27 cellular contexts compared by ENCODE assay signal in the genomic region with DNA sequence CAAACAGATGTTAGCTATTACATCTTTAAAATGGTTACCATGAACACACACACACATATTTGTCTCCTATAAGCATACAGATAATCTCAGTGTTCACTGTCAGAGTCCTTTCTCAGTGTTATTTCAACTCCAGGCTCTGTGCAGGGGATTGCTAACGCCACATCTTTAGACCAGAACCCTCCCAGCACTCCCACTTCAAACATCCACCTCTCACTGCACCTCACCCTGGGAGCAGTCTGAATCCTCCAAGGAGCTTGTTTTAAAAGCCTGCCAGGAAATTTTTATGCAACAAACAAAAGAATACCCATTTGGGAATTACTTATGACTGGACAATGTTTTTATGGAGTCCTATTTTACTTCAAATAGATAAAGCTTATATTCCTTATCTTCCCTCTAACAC.
DNase-seq lines count a peak whose midpoint lies in the region; ATAC-seq, FAIRE-seq and TF ChIP-seq lines count a peak whose summit lies in the region.
"Had no signal": no experiment of that assay in that cellular context is flagged by ENCODE, and none has a peak within 500 bp of the region (broad histone marks: within the 10 kb centered on the region; RNA-seq: fewer than 3 reads in every experiment).

No MANE protein-coding gene starts in this region.

- H3K36me3 ChIP-seq in heart left ventricle (no peaks in the 10 kb centered on the region), K562 (ENCODE audit: control insufficient read depth, insufficient read depth, low read length) (no peaks in the 10 kb centered on the region), hepatocyte (replicated peaks; ENCODE audit: insufficient read depth, low read depth) (no peaks in the 10 kb centered on the region), smooth muscle cell (ENCODE audit: low read depth) (no peaks in the 10 kb centered on the region)
- H3K36me3 ChIP-seq: stomach, thyroid gland had no signal

- FAIRE-seq in K562 (lab: Jason Lieb, UNC) = no peak
- FAIRE-seq: A204.1, TTC549 had no signal

- no peaks in the 10 kb centered on the region for H3K9me2 ChIP-seq in hepatocyte (replicated peaks; ENCODE audit: insufficient read depth)

- TF ChIP-seq CTCF in heart left ventricle (IDR thresholded peaks at IDR 0.05) = no peak
- no peak for TF ChIP-seq CTCF in K562 (IDR thresholded peaks at IDR 0.05 in 2 of 3, conservative IDR thresholded peaks at IDR 0.05 in 1 of 3; ENCODE audit: insufficient read depth in 2 of 3, low read depth in 1 of 3, low read length in 3 of 3)
- no peak for TF ChIP-seq CTCF in hepatocyte (IDR thresholded peaks at IDR 0.05; ENCODE audit: poor library complexity)
- no peak for TF ChIP-seq CTCF in smooth muscle cell (IDR thresholded peaks at IDR 0.05; ENCODE audit: borderline replicate concordance, insufficient read depth, poor library complexity, severe bottlenecking)
- no peak for TF ChIP-seq CTCF in omental fat pad (IDR thresholded peaks at IDR 0.05)

- H3K27ac Mint-ChIP-seq in stimulated activated memory B cell treated with anti-CD40 and anti-IgM and Interleukin-4, amounts not matched to agents 10 μg/mL and 1 μg/mL and 100 μg/mL, for 72 hours = no peak overlapping the region
- H3K27ac Mint-ChIP-seq: activated CD4-positive, alpha-beta T cell treated with anti-CD3 and anti-CD28 coated beads for 36 hours; activated naive CD8-positive, alpha-beta T cell treated with anti-CD3 and anti-CD28 coated beads for 36 hours; CD8-positive, alpha-beta T cell; T-helper 1 cell treated with Interleukin-12 subunit alpha and Interleukin-12 subunit beta and Interleukin-4 antibody, amounts not matched to agents 30 μg/mL and 1 μg/mL, for 36 hours had no signal

- no peak for TF ChIP-seq POLR2A in heart left ventricle (IDR thresholded peaks at IDR 0.05)
- TF ChIP-seq POLR2A in K562 (conservative IDR thresholded peaks at IDR 0.05) = no peak

- DNase-seq in heart left ventricle (no peak), cardiac septum (ENCODE audit: low spot score) (no peak), K562 (ENCODE audit: extremely low read depth in 1 of 4, low spot score in 3 of 4) (no peak), hepatocyte (ENCODE audit: low spot score) (no peak), smooth muscle cell (lab: John Stamatoyannopoulos, UW; ENCODE audit: unreplicated experiment) (no peak), NK-92 (lab: John Stamatoyannopoulos, UW; ENCODE audit: unreplicated experiment) (no peak), omental fat pad (ENCODE audit: low spot score) (no peak)
- DNase-seq: activated CD4-positive, alpha-beta T cell treated with anti-CD3 and anti-CD28 coated beads for 36 hours; activated CD8-positive, alpha-beta memory T cell treated with anti-CD3 and anti-CD28 coated beads for 24 hours; activated effector memory CD4-positive, alpha-beta T cell treated with Interleukin-2 at 50 U/mL for 16 hours; activated naive CD8-positive, alpha-beta T cell treated with anti-CD3 and anti-CD28 coated beads for 36 hours; aorta; CD8-positive, alpha-beta T cell; DMS 273 treated with DMSO at 0.1 percent for 48 hours; dorsolateral prefrontal cortex; EL; glutamatergic neuron; NCI-H2029; NCI-H774; psoas muscle; stomach; thyroid gland had no signal

- no peak overlapping the region for H3K4me3 ChIP-seq in heart left ventricle
- H3K4me3 ChIP-seq in K562 = no peak overlapping the region
- no peak overlapping the region for H3K4me3 ChIP-seq in hepatocyte
- H3K4me3 ChIP-seq in smooth muscle cell = no peak overlapping the region
- H3K4me3 ChIP-seq: dorsolateral prefrontal cortex, lung, psoas muscle, stomach, thyroid gland had no signal

- in situ Hi-C loops in K562 (cut with MboI) = no loop called here

- H3K4me2 ChIP-seq in K562 (ENCODE audit: insufficient read depth, low read length) (no peak overlapping the region), hepatocyte (no peak overlapping the region), smooth muscle cell (peak overlapping the region; percentile 60)

- H3K79me2 ChIP-seq in K562 (ENCODE audit: control insufficient read depth, insufficient read depth, low read length) = no peaks in the 10 kb centered on the region
- H3K79me2 ChIP-seq in hepatocyte = peaks cover 94% of the 10 kb centered on the region
- H3K79me2 ChIP-seq in smooth muscle cell (ENCODE audit: low read depth) = peaks cover 28% of the 10 kb centered on the region

- no peak for TF ChIP-seq EP300 in K562 (IDR thresholded peaks at IDR 0.05; ENCODE audit: low read length)

- H3K4me1 Mint-ChIP-seq in stimulated activated memory B cell treated with anti-CD40 and anti-IgM and Interleukin-4, amounts not matched to agents 10 μg/mL and 1 μg/mL and 100 μg/mL, for 72 hours = no peaks in the 10 kb centered on the region

- no peak overlapping the region for H2AFZ ChIP-seq in K562 (ENCODE audit: low read depth, low read length)
- H2AFZ ChIP-seq in hepatocyte = no peak overlapping the region
- H2AFZ ChIP-seq in smooth muscle cell (ENCODE audit: low read depth) = no peak overlapping the region

- H3K27me3 Mint-ChIP-seq in stimulated activated memory B cell treated with anti-CD40 and anti-IgM and Interleukin-4, amounts not matched to agents 10 μg/mL and 1 μg/mL and 100 μg/mL, for 72 hours = no peaks in the 10 kb centered on the region

- no peak overlapping the region for H3K4me3 Mint-ChIP-seq in stimulated activated memory B cell treated with anti-CD40 and anti-IgM and Interleukin-4, amounts not matched to agents 10 μg/mL and 1 μg/mL and 100 μg/mL, for 72 hours
- H3K4me3 Mint-ChIP-seq: activated CD4-positive, alpha-beta T cell treated with anti-CD3 and anti-CD28 coated beads for 36 hours; activated naive CD8-positive, alpha-beta T cell treated with anti-CD3 and anti-CD28 coated beads for 36 hours; CD8-positive, alpha-beta T cell; T-helper 1 cell treated with Interleukin-12 subunit alpha and Interleukin-12 subunit beta and Interleukin-4 antibody, amounts not matched to agents 30 μg/mL and 1 μg/mL, for 36 hours had no signal

- H3K27me3 ChIP-seq in heart left ventricle (no peaks in the 10 kb centered on the region), K562 (ENCODE audit: control insufficient read depth in 2 of 2, insufficient read depth in 2 of 2, low read length in 2 of 2) (no peaks in the 10 kb centered on the region), hepatocyte (no peaks in the 10 kb centered on the region), smooth muscle cell (ENCODE audit: low read depth) (no peaks in the 10 kb centered on the region)
- H3K27me3 ChIP-seq: stomach, thyroid gland had no signal

- H3F3A ChIP-seq in smooth muscle cell (ENCODE audit: low read depth) = no peaks in the 10 kb centered on the region

- CTCF ChIA-PET in K562 (lab: Yijun Ruan, JAX; ENCODE audit: low intra/inter-chr PET ratio) = no interaction called here

- H3K9ac ChIP-seq in K562 (ENCODE audit: insufficient read depth in 1 of 2, low read depth in 2 of 2, low read length in 2 of 2) (no peak overlapping the region), smooth muscle cell (ENCODE audit: low read depth) (no peak overlapping the region)

- peaks cover 2% of the 10 kb centered on the region for H3K9me3 Mint-ChIP-seq in stimulated activated memory B cell treated with anti-CD40 and anti-IgM and Interleukin-4, amounts not matched to agents 10 μg/mL and 1 μg/mL and 100 μg/mL, for 72 hours
- H3K9me3 Mint-ChIP-seq: activated naive CD8-positive, alpha-beta T cell treated with anti-CD3 and anti-CD28 coated beads for 36 hours; CD8-positive, alpha-beta T cell; T-helper 1 cell treated with Interleukin-12 subunit alpha and Interleukin-12 subunit beta and Interleukin-4 antibody, amounts not matched to agents 30 μg/mL and 1 μg/mL, for 36 hours had no signal

- intact Hi-C loops in heart left ventricle (cut with DNase I) = no loop called here
- intact Hi-C loops in cardiac septum (cut with DNase I) = no loop called here
- intact Hi-C loops in K562 (cut with micrococcal nuclease) = no loop called here

- BruUV-seq in K562 (replicated peaks; lab: Mats Ljungman, UMichigan) = no TSS peak

- no peaks in the 10 kb centered on the region for H3K9me1 ChIP-seq in K562 (ENCODE audit: control insufficient read depth, insufficient read depth, low read length)

- H3K36me3 Mint-ChIP-seq in stimulated activated memory B cell treated with anti-CD40 and anti-IgM and Interleukin-4, amounts not matched to agents 10 μg/mL and 1 μg/mL and 100 μg/mL, for 72 hours = no peaks in the 10 kb centered on the region
- H3K36me3 Mint-ChIP-seq: activated naive CD8-positive, alpha-beta T cell treated with anti-CD3 and anti-CD28 coated beads for 36 hours; CD8-positive, alpha-beta T cell had no signal

- H3K9me3 ChIP-seq in heart left ventricle (no peaks in the 10 kb centered on the region), K562 (replicated peaks; ENCODE audit: control insufficient read depth, insufficient read depth, low read depth, low read length) (no peaks in the 10 kb centered on the region), hepatocyte (ENCODE audit: low read depth) (no peaks in the 10 kb centered on the region), smooth muscle cell (replicated peaks; ENCODE audit: low read depth) (no peaks in the 10 kb centered on the region)
- H3K9me3 ChIP-seq: psoas muscle, stomach, thyroid gland had no signal

- H3K27ac ChIP-seq in heart left ventricle (peak overlapping the region in 7 of 12 donors; percentile 3 to 74 (median 22)), K562 (ENCODE audit: extremely low read depth, low read depth, low read length) (no peak overlapping the region), hepatocyte (peak overlapping the region; percentile 9), smooth muscle cell (ENCODE audit: low read depth) (no peak overlapping the region)
- H3K27ac ChIP-seq: psoas muscle, thyroid gland had no signal

- POLR2A ChIA-PET in K562 (lab: Yijun Ruan, JAX) = interaction anchor here (0.6 to 1.1 kb wide), 2 partner anchors 9 to 29 kb away, joined by 3 read pairs; no protein-coding TSS in a partner anchor

- TF ChIP-seq RAD21 in K562 (CRISPR knock-in tag; conservative IDR thresholded peaks at IDR 0.05 in 1 of 2, IDR thresholded peaks at IDR 0.05 in 1 of 2) = no peak

- no peaks in the 10 kb centered on the region; the same call in 1 of the 2 replicates for H4K20me1 ChIP-seq in K562 (replicated peaks; ENCODE audit: control insufficient read depth, insufficient read depth, low read length)
- peaks cover 5% of the 10 kb centered on the region for H4K20me1 ChIP-seq in hepatocyte (ENCODE audit: insufficient read depth, poor library complexity, severe bottlenecking)
- H4K20me1 ChIP-seq in smooth muscle cell (ENCODE audit: low read depth) = peaks cover 47% of the 10 kb centered on the region

- WGBS in heart left ventricle, 4 donors = 26 to 51% (median 45%) methylated on average over 1 of the region's 1 CpG
- WGBS in K562 (ENCODE audit: insufficient coverage, low coverage, missing lambda C conversion rate) = 6% methylated on average over 1 of the region's 1 CpG
- 46% methylated on average over 1 of the region's 1 CpG for WGBS in hepatocyte (ENCODE audit: low lambda C conversion rate, missing lambda C conversion rate)
- 22% methylated on average over 1 of the region's 1 CpG for WGBS in smooth muscle cell (ENCODE audit: low lambda C conversion rate)

- H3K4me1 ChIP-seq in heart left ventricle (peaks cover 4 to 90% (median 44%) of the 10 kb centered on the region in 12 donors), K562 (replicated peaks in 1 of 2; ENCODE audit: control insufficient read depth in 2 of 2, insufficient read depth in 2 of 2, low read length in 2 of 2) (peaks cover 0 to 7% of the 10 kb centered on the region in 2 experiments; a peak in 2 of 5 replicates), hepatocyte (ENCODE audit: insufficient read depth) (peaks cover 30% of the 10 kb centered on the region), smooth muscle cell (ENCODE audit: low read depth) (peaks cover 2% of the 10 kb centered on the region)

- no peak for ATAC-seq in heart left ventricle
- ATAC-seq in K562 = peak; percentile 34; the same call in 1 of the 3 replicates
- no peak for ATAC-seq in stimulated activated memory B cell treated with anti-CD40 and anti-IgM and Interleukin-4, amounts not matched to agents 10 μg/mL and 1 μg/mL and 100 μg/mL, for 72 hours
- no peak for ATAC-seq in omental fat pad (ENCODE audit: low FRiP score)
- ATAC-seq: activated CD4-positive, alpha-beta T cell treated with anti-CD3 and anti-CD28 coated beads for 36 hours; CD8-positive, alpha-beta T cell; psoas muscle had no signal

Comparison
In these comparisons a context has a peak if more than half of its experiments do, and no peak if none do; other contexts are left out.
1. H3K27ac ChIP-seq: peak in heart left ventricle (7 of 12) and hepatocyte (single experiment); none in K562 (single experiment) and smooth muscle cell (single experiment).